22 cellular contexts compared by ENCODE assay signal in genomic region chr1:245336149-245336983, GRCh38.
A peak's percentile ranks its signal among the peaks of the same experiment; 100 is the strongest.
DNase-seq lines count a peak whose midpoint lies in the region; ATAC-seq and TF ChIP-seq lines count a peak whose summit lies in the region.
"Had no signal": no experiment of that assay in that cellular context is flagged by ENCODE, and none has a peak within 500 bp of the region (broad histone marks: within the 10 kb centered on the region; RNA-seq: fewer than 3 reads in every experiment).

No MANE protein-coding gene starts in this region.

- POLR2A ChIA-PET in WTC11 (lab: Charles Lee) = no interaction called here
- POLR2A ChIA-PET in A673 (lab: Charles Lee; ENCODE audit: low non-redundant PET) = no interaction called here
- POLR2A ChIA-PET in Caco-2 (lab: Charles Lee) = interaction anchor here (0.6 kb wide), 1 partner anchor 51 kb away, joined by 10 read pairs; no protein-coding TSS in a partner anchor

- H3K9ac ChIP-seq in DND-41 (ENCODE audit: low read depth, low read length) (no peak overlapping the region), trophoblast cell (ENCODE audit: low read length) (no peak overlapping the region)

- H3K9me3 Mint-ChIP-seq in WTC11 = no peaks in the 10 kb centered on the region
- no peaks in the 10 kb centered on the region for H3K9me3 Mint-ChIP-seq in Caco-2 (ENCODE audit: unreplicated experiment)
- H3K9me3 Mint-ChIP-seq: CD4-positive, alpha-beta memory T cell had no signal

- CTCF ChIA-PET in WTC11 (lab: Charles Lee) (no interaction called here), A673 (lab: Charles Lee) (no interaction called here), Caco-2 (lab: Charles Lee) (no interaction called here)

- H3K4me3 ChIP-seq in DND-41 (ENCODE audit: low read depth in 1 of 2, low read length in 2 of 2) (no peak overlapping the region), trophoblast cell (ENCODE audit: low read depth, low read length) (no peak overlapping the region), A673 (ENCODE audit: low read depth, low read length, poor library complexity, severe bottlenecking) (no peak overlapping the region), adrenal gland (no peak overlapping the region), Caco-2 (ENCODE audit: low read depth, low read length) (no peak overlapping the region)
- H3K4me3 ChIP-seq: lung, testis had no signal

- H3K14ac ChIP-seq in trophoblast cell (ENCODE audit: low read length) = peak overlapping the region; percentile 56

- no CpG with 5 or more reads among the region's 22 CpGs for WGBS in trophoblast cell (ENCODE audit: extremely low coverage, insufficient coverage, insufficient read length)
- WGBS in adrenal gland, 4 donors = 69 to 79% (median 76%) methylated on average over 22 of the region's 22 CpGs

- peak overlapping the region; percentile 36 for H2BK5ac ChIP-seq in trophoblast cell (ENCODE audit: low read depth, low read length, poor library complexity)

- no peak overlapping the region for H3K27ac ChIP-seq in DND-41 (ENCODE audit: low read length)
- H3K27ac ChIP-seq in trophoblast cell (ENCODE audit: low read depth, low read length) = peak overlapping the region; percentile 82
- H3K27ac ChIP-seq in A673 (ENCODE audit: low read depth, low read length, poor library complexity, severe bottlenecking) = no peak overlapping the region
- no peak overlapping the region for H3K27ac ChIP-seq in adrenal gland
- H3K27ac ChIP-seq: testis had no signal

- H3K79me2 ChIP-seq in DND-41 (ENCODE audit: insufficient read depth, low read length) (no peaks in the 10 kb centered on the region), trophoblast cell (ENCODE audit: control insufficient read depth, insufficient read depth, low read length, poor library complexity) (no peaks in the 10 kb centered on the region)

- no TSS peak for BruUV-seq in A673 (replicated peaks; lab: Mats Ljungman, UMichigan)
- BruUV-seq in Caco-2 (replicated peaks; lab: Mats Ljungman, UMichigan) = no TSS peak

- H3K4me3 Mint-ChIP-seq in WTC11 (no peak overlapping the region), Caco-2 (ENCODE audit: unreplicated experiment) (no peak overlapping the region)
- H3K4me3 Mint-ChIP-seq: CD4-positive, alpha-beta memory T cell; naive B cell had no signal

- TF ChIP-seq POLR2A in adrenal gland (IDR thresholded peaks at IDR 0.05) = no peak

- TF ChIP-seq CTCF in DND-41 (IDR thresholded peaks at IDR 0.05; ENCODE audit: borderline replicate concordance, extremely low read depth, low read length, poor library complexity, severe bottlenecking) (no peak), WTC11 (IDR thresholded peaks at IDR 0.05) (no peak), A673 (conservative IDR thresholded peaks at IDR 0.05; ENCODE audit: low read depth, low read length) (no peak), adrenal gland (IDR thresholded peaks at IDR 0.05) (no peak), Caco-2 (IDR thresholded peaks at IDR 0.05; ENCODE audit: insufficient read depth in 1 of 2, low read depth in 1 of 2, low read length in 1 of 2, severe bottlenecking in 1 of 2, unreplicated experiment in 1 of 2) (no peak)

- H3K36me3 ChIP-seq in DND-41 (ENCODE audit: insufficient read depth, low read length) (no peaks in the 10 kb centered on the region), trophoblast cell (ENCODE audit: control insufficient read depth in 1 of 2, insufficient read depth in 2 of 2, low read length in 2 of 2) (peaks cover 0 to 3% of the 10 kb centered on the region in 2 experiments), A673 (ENCODE audit: insufficient read depth, low read length, poor library complexity, severe bottlenecking) (no peaks in the 10 kb centered on the region), adrenal gland (replicated peaks in 1 of 2) (no peaks in the 10 kb centered on the region), Caco-2 (ENCODE audit: control insufficient read depth, insufficient read depth, low read length) (no peaks in the 10 kb centered on the region; the same call in 1 of the 2 replicates)

- peak overlapping the region; percentile 25 for H4K8ac ChIP-seq in trophoblast cell (ENCODE audit: low read depth, low read length)

- ATAC-seq in DND-41 (ENCODE audit: insufficient read depth, low read depth) (0 out of 3 replicates have a peak, but pooled peaks have one; percentile 9), WTC11 (peak; percentile 77), left lobe of liver (no peak)

- no peak overlapping the region for H4K12ac ChIP-seq in trophoblast cell (ENCODE audit: low read depth, low read length)

- H3K27me3 ChIP-seq in DND-41 (ENCODE audit: insufficient read depth, low read length, poor library complexity) (no peaks in the 10 kb centered on the region), trophoblast cell (ENCODE audit: insufficient read depth, low read length) (no peaks in the 10 kb centered on the region), A673 (replicated peaks; ENCODE audit: insufficient read depth, low read depth, low read length, poor library complexity) (no peaks in the 10 kb centered on the region), adrenal gland (no peaks in the 10 kb centered on the region), Caco-2 (replicated peaks; ENCODE audit: control insufficient read depth, insufficient read depth, low read length) (no peaks in the 10 kb centered on the region)
- H3K27me3 ChIP-seq: testis had no signal

- H3K4me1 ChIP-seq in DND-41 (ENCODE audit: insufficient read depth, low read length) (no peaks in the 10 kb centered on the region), trophoblast cell (ENCODE audit: control insufficient read depth in 1 of 2, insufficient read depth in 2 of 2, low read length in 2 of 2) (peaks cover 19 to 30% of the 10 kb centered on the region in 2 experiments), A673 (ENCODE audit: insufficient read depth, low read length, poor library complexity, severe bottlenecking) (no peaks in the 10 kb centered on the region), adrenal gland (replicated peaks in 1 of 2) (no peaks in the 10 kb centered on the region), Caco-2 (peaks cover 23% of the 10 kb centered on the region)
- H3K4me1 ChIP-seq: testis had no signal

- H2BK12ac ChIP-seq in trophoblast cell (ENCODE audit: low read length) = peak overlapping the region; percentile 61

- intact Hi-C loops in A673 (cut with micrococcal nuclease; ENCODE audit: unreplicated experiment) (no loop called here), adrenal gland (cut with DNase I) (no loop called here), Caco-2 (cut with micrococcal nuclease; ENCODE audit: unreplicated experiment) (no loop called here)

- no peaks in the 10 kb centered on the region for H3K36me3 Mint-ChIP-seq in WTC11
- no peaks in the 10 kb centered on the region for H3K36me3 Mint-ChIP-seq in Caco-2 (ENCODE audit: insufficient read depth, unreplicated experiment)
- H3K36me3 Mint-ChIP-seq: CD4-positive, alpha-beta memory T cell; naive B cell had no signal

- H2AFZ ChIP-seq in DND-41 (ENCODE audit: low read depth, low read length) (no peak overlapping the region), trophoblast cell (ENCODE audit: insufficient read depth, low read length, poor library complexity) (no peak overlapping the region)

- H3K27ac Mint-ChIP-seq in WTC11 = peak overlapping the region; percentile 73
- H3K27ac Mint-ChIP-seq in Caco-2 (ENCODE audit: unreplicated experiment) = no peak overlapping the region
- H3K27ac Mint-ChIP-seq: CD4-positive, alpha-beta memory T cell; naive B cell; progenitor cell of endocrine pancreas had no signal

- H3K23ac ChIP-seq in trophoblast cell (ENCODE audit: low read length) = no peak overlapping the region

- H3K18ac ChIP-seq in trophoblast cell (ENCODE audit: low read length) = peak overlapping the region; percentile 16

- DNase-seq in DND-41 (no peak), WTC11 (ENCODE audit: low spot score) (no peak), iPS-NIHi11 (ENCODE audit: low spot score) (peak; percentile 53), trophoblast cell (peak; percentile 80 to 84), left lobe of liver (ENCODE audit: low spot score) (no peak), A673 (ENCODE audit: low spot score) (no peak), adrenal gland (no peak), Caco-2 (no peak)
- DNase-seq: amygdala; CD4-positive, alpha-beta memory T cell; cerebellar nuclear complex; effector CD4-positive, alpha-beta T cell; glutamatergic neuron; Karpas-422; naive B cell; NCI-H1092; NCI-H2107; NCI-H510A treated with DMSO at 0.1 percent for 48 hours; RPMI8226; testis had no signal

- H2BK120ac ChIP-seq in trophoblast cell (ENCODE audit: insufficient read depth, low read length, poor library complexity) = peak overlapping the region; percentile 75

- H3K9me3 ChIP-seq in DND-41 (ENCODE audit: insufficient read depth, low read length, severe bottlenecking) (no peaks in the 10 kb centered on the region), trophoblast cell (ENCODE audit: insufficient read depth, low read depth, low read length) (no peaks in the 10 kb centered on the region), A673 (ENCODE audit: low read depth, low read length, poor library complexity, severe bottlenecking) (no peaks in the 10 kb centered on the region), adrenal gland (replicated peaks in 1 of 3) (no peaks in the 10 kb centered on the region), Caco-2 (no peaks in the 10 kb centered on the region)
- H3K9me3 ChIP-seq: testis had no signal

- peaks cover 17% of the 10 kb centered on the region for H3K79me1 ChIP-seq in trophoblast cell (ENCODE audit: low read length)

- H3K4ac ChIP-seq in trophoblast cell (ENCODE audit: low read depth, low read length) = no peak overlapping the region

- H3K4me2 ChIP-seq in DND-41 (ENCODE audit: insufficient read depth, low read length) (no peak overlapping the region), trophoblast cell (ENCODE audit: low read length) (peak overlapping the region; percentile 18)

- H3K27me3 Mint-ChIP-seq in WTC11 (ENCODE audit: low read depth) (peaks cover 12% of the 10 kb centered on the region), Caco-2 (ENCODE audit: insufficient read depth, unreplicated experiment) (no peaks in the 10 kb centered on the region)

- no peak overlapping the region for H2AK5ac ChIP-seq in trophoblast cell (ENCODE audit: low read length)

- peaks cover 15% of the 10 kb centered on the region for H3K4me1 Mint-ChIP-seq in WTC11
- H3K4me1 Mint-ChIP-seq in Caco-2 (ENCODE audit: low read depth, unreplicated experiment) = peaks cover 19% of the 10 kb centered on the region
- H3K4me1 Mint-ChIP-seq: naive B cell had no signal

- H4K20me1 ChIP-seq in DND-41 (ENCODE audit: insufficient read depth, low read length) = no peaks in the 10 kb centered on the region

- peak overlapping the region; percentile 41 for H4K91ac ChIP-seq in trophoblast cell (ENCODE audit: low read depth, low read length)

TF ChIP-seq in WTC11, 78 proteins besides CTCF, POLR2A, EP300 and RAD21 (continues in another document):
- TF ChIP-seq NFYB (CRISPR knock-in tag; conservative IDR thresholded peaks at IDR 0.05; ENCODE audit: low read depth) = no peak

Comparison
In these comparisons a context has a peak if more than half of its experiments do, and no peak if none do; other contexts are left out.
1. DNase-seq: peak in iPS-NIHi11 (single experiment) and trophoblast cell (2 of 2); none in DND-41 (single experiment), WTC11 (single experiment), left lobe of liver (single experiment), A673 (single experiment), adrenal gland (0 of 7) and Caco-2 (0 of 2).